ENCODE assay signal across 19 cellular contexts in the genomic region with DNA sequence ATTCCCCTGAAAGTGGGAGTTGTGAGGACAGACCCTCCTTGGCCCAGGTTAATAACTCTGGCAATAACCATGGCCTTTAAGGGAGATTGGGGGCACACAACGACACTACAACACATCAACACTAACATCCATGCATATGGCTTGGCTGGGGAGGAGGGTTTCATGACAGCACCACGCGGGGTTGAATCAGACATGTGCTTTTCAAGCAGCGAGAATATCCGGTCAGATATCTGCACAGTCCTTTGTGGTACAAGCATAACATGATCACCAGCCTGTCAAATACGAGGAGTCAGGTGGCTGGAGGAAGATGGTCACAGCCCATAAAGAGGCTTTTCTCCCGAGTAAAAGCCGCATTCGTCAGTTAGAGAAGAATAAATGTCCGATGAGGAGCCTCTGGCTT. TPM values are rescaled to one million over a fixed set of nuclear protein-coding genes. Genes with fewer than 3 reads are reported as not detected.
DNase-seq lines count a peak whose midpoint lies in the region; ATAC-seq, FAIRE-seq and TF ChIP-seq lines count a peak whose summit lies in the region.
"Had no signal": no experiment of that assay in that cellular context is flagged by ENCODE, and none has a peak within 500 bp of the region (broad histone marks: within the 10 kb centered on the region; RNA-seq: fewer than 3 reads in every experiment).

No MANE protein-coding gene starts in this region.

- H3K36me3 Mint-ChIP-seq in activated CD8-positive, alpha-beta T cell treated with anti-CD3 and anti-CD28 coated beads, Interleukin-2, amount 10 ng/mL, durations not matched to agents 7 days and 5 days (ENCODE audit: low read depth): peaks cover 3% of the 10 kb centered on the region
- no peaks in the 10 kb centered on the region for H3K36me3 Mint-ChIP-seq in activated CD8-positive, alpha-beta T cell treated with anti-CD3 and anti-CD28 coated beads for 36 hours (ENCODE audit: low read depth)

- POLR2A ChIA-PET in activated CD8-positive, alpha-beta T cell treated with anti-CD3 and anti-CD28 coated beads, Interleukin-2, amount 10 ng/mL, durations not matched to agents 7 days and 5 days (lab: Charles Lee): no interaction called here
- POLR2A ChIA-PET in activated CD8-positive, alpha-beta T cell treated with anti-CD3 and anti-CD28 coated beads for 36 hours (lab: Charles Lee): no interaction called here

- DNase-seq in activated CD8-positive, alpha-beta T cell treated with anti-CD3 and anti-CD28 coated beads, Interleukin-2, amount 10 ng/mL, durations not matched to agents 7 days and 5 days: no peak
- DNase-seq in activated CD8-positive, alpha-beta T cell treated with anti-CD3 and anti-CD28 coated beads for 36 hours: no peak
- DNase-seq in RPMI7951 (ENCODE audit: low read depth) (peak; percentile 10), bronchial epithelial cell (ENCODE audit: low read depth) (no peak), SKM-1 (lab: John Stamatoyannopoulos, UW; ENCODE audit: unreplicated experiment) (no peak), esophagus squamous epithelium (lab: John Stamatoyannopoulos, UW) (no peak), NCI-H1048 (lab: John Stamatoyannopoulos, UW) (no peak)
- DNase-seq: 8988T; AML-193; C1 segment of cervical spinal cord; Calu3; CD4-positive, alpha-beta T cell; DMS 273 treated with DMSO at 0.1 percent for 48 hours; HCEC 1CT; HFFc6 had no signal

- H3K4me3 ChIP-seq in bronchial epithelial cell (ENCODE audit: low read depth, low read length) (no peak overlapping the region), esophagus squamous epithelium (no peak overlapping the region)

- no peak for TF ChIP-seq CTCF in activated CD8-positive, alpha-beta T cell treated with anti-CD3 and anti-CD28 coated beads for 36 hours (IDR thresholded peaks at IDR 0.05)
- no peak for TF ChIP-seq CTCF in bronchial epithelial cell (IDR thresholded peaks at IDR 0.05; ENCODE audit: insufficient read depth, low read length, severe bottlenecking)
- no peak for TF ChIP-seq CTCF in esophagus squamous epithelium (IDR thresholded peaks at IDR 0.05)

- H3K27ac Mint-ChIP-seq in activated CD8-positive, alpha-beta T cell treated with anti-CD3 and anti-CD28 coated beads, Interleukin-2, amount 10 ng/mL, durations not matched to agents 7 days and 5 days: peak overlapping the region; percentile 48
- H3K27ac Mint-ChIP-seq in activated CD8-positive, alpha-beta T cell treated with anti-CD3 and anti-CD28 coated beads for 36 hours: no peak overlapping the region
- H3K27ac Mint-ChIP-seq: CD4-positive, alpha-beta T cell; HFFc6 had no signal

- H3K27me3 ChIP-seq in bronchial epithelial cell (ENCODE audit: control insufficient read depth, insufficient read depth, low read length) (no peaks in the 10 kb centered on the region), esophagus squamous epithelium (peaks cover 0 to 20% (median 0%) of the 10 kb centered on the region in 4 donors)

- no peak for ATAC-seq in activated CD8-positive, alpha-beta T cell treated with anti-CD3 and anti-CD28 coated beads, Interleukin-2, amount 10 ng/mL, durations not matched to agents 7 days and 5 days
- ATAC-seq in activated CD8-positive, alpha-beta T cell treated with anti-CD3 and anti-CD28 coated beads for 36 hours: no peak

- intact Hi-C loops in activated CD8-positive, alpha-beta T cell treated with anti-CD3 and anti-CD28 coated beads for 36 hours (cut with micrococcal nuclease): no loop called here
- intact Hi-C loops in esophagus squamous epithelium (cut with DNase I): no loop called here

- no peak overlapping the region for H3K27ac ChIP-seq in esophagus squamous epithelium

- H3K4me1 Mint-ChIP-seq in activated CD8-positive, alpha-beta T cell treated with anti-CD3 and anti-CD28 coated beads, Interleukin-2, amount 10 ng/mL, durations not matched to agents 7 days and 5 days (ENCODE audit: low read depth): peaks cover 32% of the 10 kb centered on the region
- H3K4me1 Mint-ChIP-seq in activated CD8-positive, alpha-beta T cell treated with anti-CD3 and anti-CD28 coated beads for 36 hours (ENCODE audit: low read depth): peaks cover 15% of the 10 kb centered on the region

- H3K36me3 ChIP-seq in bronchial epithelial cell (ENCODE audit: control insufficient read depth, insufficient read depth, low read length): no peaks in the 10 kb centered on the region
- no peaks in the 10 kb centered on the region for H3K36me3 ChIP-seq in esophagus squamous epithelium

- TF ChIP-seq POLR2A in esophagus squamous epithelium (IDR thresholded peaks at IDR 0.05): no peak

- 85 to 96% methylated on average over 10 of the region's 10 CpGs for WGBS in esophagus squamous epithelium, 2 donors

- H3K4me1 ChIP-seq in esophagus squamous epithelium: peaks cover 0 to 10% (median 6%) of the 10 kb centered on the region in 3 donors

- peaks cover 0 to 9% (median 0%) of the 10 kb centered on the region in 3 donors for H3K9me3 ChIP-seq in esophagus squamous epithelium

- no peaks in the 10 kb centered on the region for H3K9me3 Mint-ChIP-seq in activated CD8-positive, alpha-beta T cell treated with anti-CD3 and anti-CD28 coated beads, Interleukin-2, amount 10 ng/mL, durations not matched to agents 7 days and 5 days (ENCODE audit: insufficient read depth)
- peaks cover 5% of the 10 kb centered on the region for H3K9me3 Mint-ChIP-seq in activated CD8-positive, alpha-beta T cell treated with anti-CD3 and anti-CD28 coated beads for 36 hours

- peaks cover 5% of the 10 kb centered on the region for H3K27me3 Mint-ChIP-seq in activated CD8-positive, alpha-beta T cell treated with anti-CD3 and anti-CD28 coated beads, Interleukin-2, amount 10 ng/mL, durations not matched to agents 7 days and 5 days (ENCODE audit: low read depth)
- H3K27me3 Mint-ChIP-seq in activated CD8-positive, alpha-beta T cell treated with anti-CD3 and anti-CD28 coated beads for 36 hours: peaks cover 2% of the 10 kb centered on the region

- CTCF ChIA-PET in activated CD8-positive, alpha-beta T cell treated with anti-CD3 and anti-CD28 coated beads, Interleukin-2, amount 10 ng/mL, durations not matched to agents 7 days and 5 days (lab: Charles Lee): no interaction called here
- CTCF ChIA-PET in activated CD8-positive, alpha-beta T cell treated with anti-CD3 and anti-CD28 coated beads for 36 hours (lab: Charles Lee): no interaction called here

- H3K4me3 Mint-ChIP-seq in activated CD8-positive, alpha-beta T cell treated with anti-CD3 and anti-CD28 coated beads, Interleukin-2, amount 10 ng/mL, durations not matched to agents 7 days and 5 days: no peak overlapping the region
- H3K4me3 Mint-ChIP-seq in activated CD8-positive, alpha-beta T cell treated with anti-CD3 and anti-CD28 coated beads for 36 hours: no peak overlapping the region
- H3K4me3 Mint-ChIP-seq: CD4-positive, alpha-beta T cell; HFFc6 had no signal

- peak; percentile 85 for FAIRE-seq in bronchial epithelial cell (lab: Jason Lieb, UNC)
- FAIRE-seq: GM12892 had no signal

RNA-seq across cellular contexts. Expression of gene KLRG2, which starts 13.1 kb away (rescaled TPM):
- not detected for total RNA-seq in activated CD8-positive, alpha-beta T cell treated with anti-CD3 and anti-CD28 coated beads, Interleukin-2, amount 10 ng/mL, durations not matched to agents 7 days and 5 days
- total RNA-seq in activated CD8-positive, alpha-beta T cell treated with anti-CD3 and anti-CD28 coated beads for 36 hours: under 1 TPM; 0.50 to 0.54 TPM
- total RNA-seq in RPMI7951 (2014; rRNA removed; shearing (Covaris generic)): not detected in 2 replicates
- total RNA-seq in bronchial epithelial cell (1.1 and 1.8 TPM in 2 replicates), esophagus squamous epithelium (10 to 100 TPM in 2 of 4 donors, 1 to 10 TPM in 2; 6.2 to 21.8 (median 9.7) TPM)
- total RNA-seq: CD4-positive, alpha-beta T cell; G401; H4; HFFc6; HT1080 had no signal

RNA-seq across cellular contexts. Expression of gene CLEC2L, which starts 27.0 kb away (rescaled TPM):
- not detected for total RNA-seq in activated CD8-positive, alpha-beta T cell treated with anti-CD3 and anti-CD28 coated beads, Interleukin-2, amount 10 ng/mL, durations not matched to agents 7 days and 5 days
- total RNA-seq in activated CD8-positive, alpha-beta T cell treated with anti-CD3 and anti-CD28 coated beads for 36 hours: not detected
- not detected in 2 replicates for total RNA-seq in RPMI7951 (2014; rRNA removed; shearing (Covaris generic))
- total RNA-seq in bronchial epithelial cell: not detected in 2 replicates
- total RNA-seq in esophagus squamous epithelium: not detected
- total RNA-seq: Calu3; CD4-positive, alpha-beta T cell; HFFc6; HT1080 had no signal
